In genomic region chr14:61569783-61570182, GRCh38 we compare ENCODE assay signal across 8 cellular contexts.
DNase-seq lines count a peak whose midpoint lies in the region; ATAC-seq and TF ChIP-seq lines count a peak whose summit lies in the region.

No MANE protein-coding gene starts in this region.

- WGBS in transverse colon (ENCODE audit: low coverage in 1 of 2), 2 donors, result 86% methylated on average over 6 of the region's 6 CpGs; no CpG with 5 or more reads in 1 of the 2 donors

- POLR2A ChIA-PET in CD4-positive, alpha-beta memory T cell (lab: Charles Lee; ENCODE audit: partially characterized antibody), result interaction anchor here (1.1 kb wide), 2 partner anchors 66 to 94 kb away, joined by 3 read pairs; no protein-coding TSS in a partner anchor
- POLR2A ChIA-PET in activated naive CD8-positive, alpha-beta T cell treated with anti-CD3 and anti-CD28 coated beads, Interleukin-2, amount 10 ng/mL, durations not matched to agents 7 days and 5 days (lab: Charles Lee), result interaction anchor here (0.7 to 2.5 kb wide), 8 partner anchors 10 to 125 kb away, joined by 3 to 22 read pairs (median 6); partner anchors contain the start of gene HIF1A

- intact Hi-C loops in CD4-positive, alpha-beta memory T cell (cut with micrococcal nuclease), result loop anchor here (1.0 to 5.0 kb wide), 3 partner anchors 37 to 272 kb away; partner anchors contain the start of gene HIF1A
- intact Hi-C loops in transverse colon (cut with DNase I; ENCODE audit: low total_unique reads), result no loop called here

- TF ChIP-seq POLR2A in transverse colon (IDR thresholded peaks at IDR 0.05), result no peak

- no peaks in the 10 kb centered on the region for H3K27me3 ChIP-seq in CD4-positive, alpha-beta memory T cell (ENCODE audit: insufficient read depth, low read length)
- no peaks in the 10 kb centered on the region for H3K27me3 ChIP-seq in transverse colon

- no peaks in the 10 kb centered on the region for H3K27me3 Mint-ChIP-seq in CD4-positive, alpha-beta memory T cell
- H3K27me3 Mint-ChIP-seq in activated naive CD8-positive, alpha-beta T cell treated with anti-CD3 and anti-CD28 coated beads, Interleukin-2, amount 10 ng/mL, durations not matched to agents 7 days and 5 days, result peaks cover 1% of the 10 kb centered on the region

- in situ Hi-C loops in transverse colon (cut with MboI; ENCODE audit: low pct_ligation_motif_present in 1 of 4, low pct_unique_long_range_greater_than_20kb in 1 of 4, low sequenced_read_pairs in 3 of 4), result no loop called here

- H3K4me3 Mint-ChIP-seq in CD4-positive, alpha-beta memory T cell, result peak overlapping the region in 7 of 8 donors; percentile 11 to 81 (median 40)
- peak overlapping the region; percentile 69 for H3K4me3 Mint-ChIP-seq in activated naive CD8-positive, alpha-beta T cell treated with anti-CD3 and anti-CD28 coated beads, Interleukin-2, amount 10 ng/mL, durations not matched to agents 7 days and 5 days

- peak overlapping the region in 5 of 7 donors; percentile 48 to 76 (median 72) for H3K27ac Mint-ChIP-seq in CD4-positive, alpha-beta memory T cell
- H3K27ac Mint-ChIP-seq in activated naive CD8-positive, alpha-beta T cell treated with anti-CD3 and anti-CD28 coated beads, Interleukin-2, amount 10 ng/mL, durations not matched to agents 7 days and 5 days, result peak overlapping the region; percentile 87

- DNase-seq in CD4-positive, alpha-beta memory T cell, result peak; percentile 14 to 65 (median 27)
- peak; percentile 14 for DNase-seq in NK-92 (lab: John Stamatoyannopoulos, UW; ENCODE audit: unreplicated experiment)
- DNase-seq in activated naive CD8-positive, alpha-beta T cell treated with anti-CD3 and anti-CD28 coated beads, Interleukin-2, amount 10 ng/mL, durations not matched to agents 7 days and 5 days, result peak; percentile 50
- DNase-seq in kidney tubule cell (ENCODE audit: low spot score), result peak; percentile 86
- DNase-seq in D341Med (ENCODE audit: low spot score), result no peak
- no peak for DNase-seq in transverse colon

- TF ChIP-seq EP300 in transverse colon (IDR thresholded peaks at IDR 0.05; ENCODE audit: low read depth), result no peak

- no peaks in the 10 kb centered on the region for H3K36me3 ChIP-seq in CD4-positive, alpha-beta memory T cell (ENCODE audit: insufficient read depth, low read length)
- no peaks in the 10 kb centered on the region for H3K36me3 ChIP-seq in transverse colon

- ATAC-seq in activated naive CD8-positive, alpha-beta T cell treated with anti-CD3 and anti-CD28 coated beads, Interleukin-2, amount 10 ng/mL, durations not matched to agents 7 days and 5 days (ENCODE audit: low read depth), result peak; percentile 68
- ATAC-seq in HG02884 (IDR thresholded peaks at IDR 0.05; ENCODE audit: unreplicated experiment), result no peak
- ATAC-seq in GM21447 (IDR thresholded peaks at IDR 0.05; ENCODE audit: unreplicated experiment), result no peak

- no peaks in the 10 kb centered on the region for H3K9me3 Mint-ChIP-seq in CD4-positive, alpha-beta memory T cell
- peaks cover 6% of the 10 kb centered on the region for H3K9me3 Mint-ChIP-seq in activated naive CD8-positive, alpha-beta T cell treated with anti-CD3 and anti-CD28 coated beads, Interleukin-2, amount 10 ng/mL, durations not matched to agents 7 days and 5 days

- no peak for TF ChIP-seq CTCF in transverse colon (IDR thresholded peaks at IDR 0.05)

- H3K4me1 Mint-ChIP-seq in CD4-positive, alpha-beta memory T cell, result peaks cover 27 to 49% (median 40%) of the 10 kb centered on the region in 4 donors
- peaks cover 46% of the 10 kb centered on the region for H3K4me1 Mint-ChIP-seq in activated naive CD8-positive, alpha-beta T cell treated with anti-CD3 and anti-CD28 coated beads, Interleukin-2, amount 10 ng/mL, durations not matched to agents 7 days and 5 days

- no peak overlapping the region for H3K4me3 ChIP-seq in CD4-positive, alpha-beta memory T cell (ENCODE audit: low read length in 2 of 2)
- no peak overlapping the region for H3K4me3 ChIP-seq in transverse colon

- H3K27ac ChIP-seq in CD4-positive, alpha-beta memory T cell (ENCODE audit: low read depth, low read length), result no peak overlapping the region
- H3K27ac ChIP-seq in transverse colon, result peak overlapping the region in 2 of 4 donors; percentile 10 to 46

- H3K36me3 Mint-ChIP-seq in CD4-positive, alpha-beta memory T cell, result no peaks in the 10 kb centered on the region
- peaks cover 6% of the 10 kb centered on the region for H3K36me3 Mint-ChIP-seq in activated naive CD8-positive, alpha-beta T cell treated with anti-CD3 and anti-CD28 coated beads, Interleukin-2, amount 10 ng/mL, durations not matched to agents 7 days and 5 days

- H3K9me3 ChIP-seq in CD4-positive, alpha-beta memory T cell (ENCODE audit: control insufficient read depth in 1 of 2, low read length in 2 of 2), result no peaks in the 10 kb centered on the region
- H3K9me3 ChIP-seq in transverse colon, result no peaks in the 10 kb centered on the region

- CTCF ChIA-PET in CD4-positive, alpha-beta memory T cell (lab: Charles Lee; ENCODE audit: partially characterized antibody), result no interaction called here

- H3K4me1 ChIP-seq in CD4-positive, alpha-beta memory T cell (ENCODE audit: insufficient read depth, low read length), result peaks cover 39% of the 10 kb centered on the region
- H3K4me1 ChIP-seq in transverse colon, result peaks cover 4 to 27% (median 19%) of the 10 kb centered on the region in 4 donors

Comparison
In these comparisons a context has a peak if more than half of its experiments do, and no peak if none do; other contexts are left out.
1. DNase-seq: peak in CD4-positive, alpha-beta memory T cell (5 of 5), NK-92 (single experiment), activated naive CD8-positive, alpha-beta T cell treated with anti-CD3 and anti-CD28 coated beads, Interleukin-2, amount 10 ng/mL, durations not matched to agents 7 days and 5 days (single experiment) and kidney tubule cell (single experiment); none in D341Med (single experiment) and transverse colon (single experiment).